ENCODE assay signal across 27 cellular contexts in genomic region chr12:91467686-91468085, GRCh38.
"Had no signal": no experiment of that assay in that cellular context is flagged by ENCODE, and none has a peak within 500 bp of the region (broad histone marks: within the 10 kb centered on the region; RNA-seq: fewer than 3 reads in every experiment).

No MANE protein-coding gene starts in this region.

- H3K79me2 ChIP-seq: hepatocyte had no signal

- H3K4me3 ChIP-seq: colonic mucosa, coronary artery, dorsolateral prefrontal cortex, esophagus muscularis mucosa, esophagus squamous epithelium, gastrocnemius medialis, gastroesophageal sphincter, heart left ventricle, heart right ventricle, hepatocyte had no signal

- H3K36me3 ChIP-seq: colonic mucosa, esophagus muscularis mucosa, esophagus squamous epithelium, gastrocnemius medialis, gastroesophageal sphincter, heart left ventricle, heart right ventricle had no signal

- H2AFZ ChIP-seq: hepatocyte had no signal

- H3K4me1 ChIP-seq: colonic mucosa, esophagus muscularis mucosa, esophagus squamous epithelium, foreskin keratinocyte, gastrocnemius medialis, gastroesophageal sphincter, heart left ventricle, heart right ventricle had no signal

- FAIRE-seq: endometrium, endothelial cell of umbilical vein, frontal cortex had no signal

- H3K27ac ChIP-seq: colonic mucosa, coronary artery, dorsolateral prefrontal cortex, epithelial cell of prostate, esophagus muscularis mucosa, esophagus squamous epithelium, foreskin keratinocyte, gastrocnemius medialis, gastroesophageal sphincter, heart left ventricle, heart right ventricle, hepatocyte had no signal

- H3K27me3 ChIP-seq: colonic mucosa, dorsolateral prefrontal cortex, esophagus muscularis mucosa, esophagus squamous epithelium, foreskin keratinocyte, gastrocnemius medialis, gastroesophageal sphincter, heart left ventricle, heart right ventricle, hepatocyte had no signal

- H3K4me2 ChIP-seq: hepatocyte had no signal

- DNase-seq: colonic mucosa; cortex of kidney; dermis blood vessel endothelial cell; dorsolateral prefrontal cortex; effector CD4-positive, alpha-beta T cell; effector CD8-positive, alpha-beta T cell; effector memory CD8-positive, alpha-beta T cell; endodermal cell; erythroblast; esophagus squamous epithelium; foreskin fibroblast; foreskin keratinocyte; foreskin melanocyte; gastrocnemius medialis; glutamatergic neuron; head of caudate nucleus; heart left ventricle; heart right ventricle had no signal

- ATAC-seq: effector memory CD8-positive, alpha-beta T cell; esophagus mucosa; foreskin keratinocyte; gastrocnemius medialis; gastroesophageal sphincter; heart left ventricle; heart right ventricle had no signal

- H3K9me3 ChIP-seq: colonic mucosa, esophagus squamous epithelium, gastrocnemius medialis had no signal
